In the genomic region with DNA sequence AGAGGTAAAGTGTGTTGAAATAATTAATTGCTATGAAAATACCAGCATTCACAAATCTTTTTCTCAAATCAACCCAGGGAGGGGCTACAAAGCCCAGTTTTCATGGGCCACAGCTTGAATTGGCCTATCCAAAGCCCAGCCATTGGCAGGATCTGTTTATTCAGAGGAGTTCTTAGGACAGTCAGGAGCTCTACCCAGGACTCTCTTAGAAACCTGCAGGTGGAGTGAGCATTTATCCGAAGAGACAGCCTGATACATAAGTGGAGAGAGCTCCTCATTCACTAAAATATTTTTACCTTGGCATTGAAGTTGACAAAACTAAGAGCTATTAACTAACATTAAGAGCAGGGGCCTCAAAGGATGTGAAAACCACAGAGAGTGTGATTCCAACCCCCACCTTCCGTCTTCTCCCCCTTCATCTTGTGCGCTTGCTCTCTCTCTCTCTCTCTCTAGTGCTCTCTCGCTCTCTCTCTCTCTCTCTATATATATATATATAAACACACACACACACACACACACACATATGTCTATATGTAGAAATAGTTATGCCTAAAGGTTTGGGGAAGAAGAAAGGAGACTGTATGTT, we compare ENCODE assay signal across 1 cellular context.
TF ChIP-seq lines count a peak whose summit lies in the region.

No MANE protein-coding gene starts in this region.

TF ChIP-seq in GM12878, 131 proteins besides CTCF, POLR2A, EP300 and RAD21 (continued from another document):
- TF ChIP-seq CBFB (IDR thresholded peaks at IDR 0.05; ENCODE audit: low read depth) (peak; percentile 83; the same call in 1 of the 2 replicates), SIX5 (IDR thresholded peaks at IDR 0.05; ENCODE audit: low read depth, low read length, severe bottlenecking) (no peak), EED (IDR thresholded peaks at IDR 0.05; ENCODE audit: low read depth) (0 out of 2 replicates have a peak, but pooled peaks have one; percentile 61), RBBP5 (conservative IDR thresholded peaks at IDR 0.05) (0 out of 2 replicates have a peak, but pooled peaks have one; percentile 54), ZZZ3 (IDR thresholded peaks at IDR 0.05; ENCODE audit: control insufficient read depth, insufficient read length, low read depth) (peak; percentile 76), EGR1 (IDR thresholded peaks at IDR 0.05; ENCODE audit: borderline replicate concordance in 1 of 2, low read depth in 2 of 2, low read length in 2 of 2) (peak in 1 of 2 experiments; percentile 61; a peak in 1 of 3 replicates), MEF2A (IDR thresholded peaks at IDR 0.05; ENCODE audit: insufficient read depth, low read depth, low read length) (peak; percentile 86), CEBPB (IDR thresholded peaks at IDR 0.05; ENCODE audit: borderline replicate concordance in 1 of 2, low read depth in 2 of 2, low read length in 2 of 2) (no peak), SIN3A (IDR thresholded peaks at IDR 0.05; ENCODE audit: low read depth, low read length) (no peak), CREM (IDR thresholded peaks at IDR 0.05; ENCODE audit: low read depth) (peak; percentile 64), BCL11A (IDR thresholded peaks at IDR 0.05; ENCODE audit: low read depth, low read length) (0 out of 2 replicates have a peak, but pooled peaks have one; percentile 49), TCF7 (IDR thresholded peaks at IDR 0.05; ENCODE audit: borderline replicate concordance) (0 out of 2 replicates have a peak, but pooled peaks have one; percentile 36), BHLHE40 (IDR thresholded peaks at IDR 0.05; ENCODE audit: borderline replicate concordance in 1 of 2, low read depth in 2 of 2, low read length in 1 of 2) (peak in 1 of 2 experiments; percentile 18; a peak in 1 of 4 replicates), TBL1XR1 (IDR thresholded peaks at IDR 0.05; ENCODE audit: low read depth, low read length) (no peak), GABPA (IDR thresholded peaks at IDR 0.05; ENCODE audit: low read depth) (peak; percentile 48; the same call in 1 of the 2 replicates), TCF12 (IDR thresholded peaks at IDR 0.05; ENCODE audit: low read depth, low read length) (0 out of 2 replicates have a peak, but pooled peaks have one; percentile 50), YBX1 (IDR thresholded peaks at IDR 0.05) (no peak), IKZF2 (IDR thresholded peaks at IDR 0.05) (peak in 1 of 2 experiments; percentile 26; a peak in 1 of 4 replicates), ZNF217 (IDR thresholded peaks at IDR 0.05) (no peak), NFIC (IDR thresholded peaks at IDR 0.05; ENCODE audit: low read depth, low read length) (peak; percentile 93)
- TF ChIP-seq, protein P1, sequence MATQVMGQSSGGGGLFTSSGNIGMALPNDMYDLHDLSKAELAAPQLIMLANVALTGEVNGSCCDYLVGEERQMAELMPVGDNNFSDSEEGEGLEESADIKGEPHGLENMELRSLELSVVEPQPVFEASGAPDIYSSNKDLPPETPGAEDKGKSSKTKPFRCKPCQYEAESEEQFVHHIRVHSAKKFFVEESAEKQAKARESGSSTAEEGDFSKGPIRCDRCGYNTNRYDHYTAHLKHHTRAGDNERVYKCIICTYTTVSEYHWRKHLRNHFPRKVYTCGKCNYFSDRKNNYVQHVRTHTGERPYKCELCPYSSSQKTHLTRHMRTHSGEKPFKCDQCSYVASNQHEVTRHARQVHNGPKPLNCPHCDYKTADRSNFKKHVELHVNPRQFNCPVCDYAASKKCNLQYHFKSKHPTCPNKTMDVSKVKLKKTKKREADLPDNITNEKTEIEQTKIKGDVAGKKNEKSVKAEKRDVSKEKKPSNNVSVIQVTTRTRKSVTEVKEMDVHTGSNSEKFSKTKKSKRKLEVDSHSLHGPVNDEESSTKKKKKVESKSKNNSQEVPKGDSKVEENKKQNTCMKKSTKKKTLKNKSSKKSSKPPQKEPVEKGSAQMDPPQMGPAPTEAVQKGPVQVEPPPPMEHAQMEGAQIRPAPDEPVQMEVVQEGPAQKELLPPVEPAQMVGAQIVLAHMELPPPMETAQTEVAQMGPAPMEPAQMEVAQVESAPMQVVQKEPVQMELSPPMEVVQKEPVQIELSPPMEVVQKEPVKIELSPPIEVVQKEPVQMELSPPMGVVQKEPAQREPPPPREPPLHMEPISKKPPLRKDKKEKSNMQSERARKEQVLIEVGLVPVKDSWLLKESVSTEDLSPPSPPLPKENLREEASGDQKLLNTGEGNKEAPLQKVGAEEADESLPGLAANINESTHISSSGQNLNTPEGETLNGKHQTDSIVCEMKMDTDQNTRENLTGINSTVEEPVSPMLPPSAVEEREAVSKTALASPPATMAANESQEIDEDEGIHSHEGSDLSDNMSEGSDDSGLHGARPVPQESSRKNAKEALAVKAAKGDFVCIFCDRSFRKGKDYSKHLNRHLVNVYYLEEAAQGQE (IDR thresholded peaks at IDR 0.05; ENCODE audit: low read depth, low read length), result no peak
